14 cellular contexts compared by ENCODE assay signal in genomic region chrX:9135901-9136510, GRCh38.
"Had no signal": no experiment of that assay in that cellular context is flagged by ENCODE, and none has a peak within 500 bp of the region (broad histone marks: within the 10 kb centered on the region; RNA-seq: fewer than 3 reads in every experiment).

No MANE protein-coding gene starts in this region.

- H3K4me1 Mint-ChIP-seq: central memory CD8-positive, alpha-beta T cell had no signal

- H3K4me3 Mint-ChIP-seq: activated CD4-positive, alpha-beta memory T cell treated with anti-CD3 and anti-CD28 coated beads for 36 hours; central memory CD8-positive, alpha-beta T cell; endodermal cell; neural crest cell; stimulated activated naive CD8-positive, alpha-beta T cell treated with anti-CD3 and anti-CD28 coated beads, Interleukin-15, Interleukin-2, amounts not matched to agents 100 ng/mL and 50 ng/mL, for 24 hours had no signal

- H3K4me3 ChIP-seq: gastrocnemius medialis, testis had no signal

- DNase-seq: activated CD4-positive, alpha-beta memory T cell treated with anti-CD3 and anti-CD28 coated beads for 36 hours; activated CD4-positive, alpha-beta T cell treated with anti-CD3 and anti-CD28 coated beads for 1 hour; activated CD8-positive, alpha-beta memory T cell treated with anti-CD3 and anti-CD28 coated beads, Interleukin-2, amount 50 U/mL, for 48 hours; activated naive CD4-positive, alpha-beta T cell; endodermal cell; erythroblast; gastrocnemius medialis; left ventricle myocardium superior; mesendoderm; stimulated activated CD4-positive, alpha-beta T cell treated with anti-CD3 and anti-CD28 coated beads, Interleukin-4, amount 100 ng/mL, for 1 hour; testis had no signal

- ATAC-seq: gastrocnemius medialis, left ventricle myocardium superior had no signal

- H3K27ac Mint-ChIP-seq: activated CD4-positive, alpha-beta memory T cell treated with anti-CD3 and anti-CD28 coated beads for 36 hours; endodermal cell; stimulated activated naive CD8-positive, alpha-beta T cell treated with anti-CD3 and anti-CD28 coated beads, Interleukin-15, Interleukin-2, amounts not matched to agents 100 ng/mL and 50 ng/mL, for 24 hours had no signal

- H3K27me3 Mint-ChIP-seq: activated CD4-positive, alpha-beta memory T cell treated with anti-CD3 and anti-CD28 coated beads for 36 hours; central memory CD8-positive, alpha-beta T cell; stimulated activated naive CD8-positive, alpha-beta T cell treated with anti-CD3 and anti-CD28 coated beads, Interleukin-15, Interleukin-2, amounts not matched to agents 100 ng/mL and 50 ng/mL, for 24 hours had no signal
